9 cellular contexts compared by ENCODE assay signal in genomic region chr10:54682554-54682953, GRCh38.
"Had no signal": no experiment of that assay in that cellular context is flagged by ENCODE, and none has a peak within 500 bp of the region (broad histone marks: within the 10 kb centered on the region; RNA-seq: fewer than 3 reads in every experiment).

No MANE protein-coding gene starts in this region.

- ATAC-seq: GM23338, HCT116 had no signal

- DNase-seq: GM23248, GOT3, H7, H9, HCEC 1CT, HFFc6 had no signal

- H3K9ac ChIP-seq: GM23248 had no signal

- H2AFZ ChIP-seq: GM23248, GM23338 had no signal

- H3K9me3 ChIP-seq: HAP-1 had no signal

- H3K4me2 ChIP-seq: GM23338 had no signal

- H3K27ac ChIP-seq: GM23248 had no signal

- H3K4me1 ChIP-seq: HAP-1 had no signal

- H3K4me3 ChIP-seq: GM23248, GM23338, HAP-1 had no signal

- H3K36me3 ChIP-seq: HAP-1 had no signal
